19 cellular contexts compared by ENCODE assay signal in the genomic region with DNA sequence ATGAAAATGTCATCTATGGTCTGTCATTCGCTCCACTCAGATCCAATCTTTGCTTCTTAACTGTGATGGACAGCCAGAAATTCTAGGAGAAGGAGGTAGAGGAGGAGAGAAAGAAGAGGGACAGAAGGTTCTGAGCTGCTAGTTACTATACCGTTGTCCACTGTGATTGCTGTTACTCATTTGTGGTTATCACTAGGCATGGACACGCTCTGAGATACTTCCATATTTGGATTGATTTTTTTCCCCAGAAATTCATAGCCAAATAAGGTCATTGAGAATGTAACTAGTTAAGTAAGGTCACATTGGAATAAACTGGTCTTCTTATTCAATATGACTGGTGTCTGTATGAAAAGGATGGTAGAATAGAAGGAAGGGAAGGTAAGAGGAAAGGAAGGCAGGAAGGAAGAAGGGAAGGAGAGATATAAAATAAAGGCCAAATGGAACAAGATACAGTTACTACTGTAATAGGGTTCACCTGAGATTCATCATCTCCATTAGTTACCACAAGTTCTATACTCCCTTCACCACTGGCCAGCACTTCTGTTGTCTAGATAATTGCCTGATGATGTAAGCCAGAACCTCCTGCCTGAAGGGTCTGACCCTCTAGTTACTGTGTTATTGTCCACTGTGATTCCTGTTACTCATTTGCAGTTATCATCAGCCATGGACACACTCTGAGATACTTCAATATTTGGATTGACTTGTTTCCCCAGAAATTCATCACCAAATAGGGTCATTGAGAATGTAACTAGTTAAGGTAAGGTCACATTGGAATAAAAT. TPM values are rescaled to one million over a fixed set of nuclear protein-coding genes. Genes with fewer than 3 reads are reported as not detected.
DNase-seq lines count a peak whose midpoint lies in the region; ATAC-seq, FAIRE-seq and TF ChIP-seq lines count a peak whose summit lies in the region.
"Had no signal": no experiment of that assay in that cellular context is flagged by ENCODE, and none has a peak within 500 bp of the region (broad histone marks: within the 10 kb centered on the region; RNA-seq: fewer than 3 reads in every experiment).

No MANE protein-coding gene starts in this region.

- no peak for FAIRE-seq in K562 (lab: Jason Lieb, UNC)
- FAIRE-seq: GM19239 had no signal

- TF ChIP-seq POLR2A in K562 (conservative IDR thresholded peaks at IDR 0.05) = no peak

- H3K4me1 ChIP-seq in K562 (replicated peaks in 1 of 2; ENCODE audit: control insufficient read depth in 2 of 2, insufficient read depth in 2 of 2, low read length in 2 of 2) = no peaks in the 10 kb centered on the region
- no peaks in the 10 kb centered on the region for H3K4me1 ChIP-seq in mucosa of descending colon (ENCODE audit: low read depth)
- no peaks in the 10 kb centered on the region for H3K4me1 ChIP-seq in mammary epithelial cell (ENCODE audit: insufficient read depth, low read length)
- H3K4me1 ChIP-seq: A549, HAP-1, Peyer's patch had no signal

- POLR2A ChIA-PET in K562 (lab: Yijun Ruan, JAX) = no interaction called here

- H3K27ac ChIP-seq in K562 (ENCODE audit: extremely low read depth, low read depth, low read length) = no peak overlapping the region
- H3K27ac ChIP-seq in mammary epithelial cell (ENCODE audit: insufficient read depth, low read depth, low read length) = no peak overlapping the region
- H3K27ac ChIP-seq: A549, C4-2B, Peyer's patch had no signal

- dilution Hi-C loops in mammary epithelial cell (cut with HindIII; ENCODE audit: low sequenced_read_pairs) = no loop called here

- no peaks in the 10 kb centered on the region for H3K36me3 ChIP-seq in K562 (ENCODE audit: control insufficient read depth, insufficient read depth, low read length)
- no peaks in the 10 kb centered on the region for H3K36me3 ChIP-seq in mucosa of descending colon (ENCODE audit: low read depth)
- H3K36me3 ChIP-seq in mammary epithelial cell (ENCODE audit: insufficient read depth, low read length) = no peaks in the 10 kb centered on the region
- H3K36me3 ChIP-seq: HAP-1, Peyer's patch had no signal

- BruUV-seq in K562 (replicated peaks; lab: Mats Ljungman, UMichigan) (no TSS peak), mammary epithelial cell (replicated peaks; lab: Mats Ljungman, UMichigan) (no TSS peak)

- H3K9ac ChIP-seq in K562 (ENCODE audit: insufficient read depth in 1 of 2, low read depth in 2 of 2, low read length in 2 of 2) (no peak overlapping the region), mammary epithelial cell (ENCODE audit: insufficient read depth, low read length) (no peak overlapping the region)

- ATAC-seq in K562 (no peak), mucosa of descending colon (no peak)

- H3K79me2 ChIP-seq in K562 (ENCODE audit: control insufficient read depth, insufficient read depth, low read length) = no peaks in the 10 kb centered on the region
- no peaks in the 10 kb centered on the region for H3K79me2 ChIP-seq in mammary epithelial cell (ENCODE audit: insufficient read depth, low read length)

- 0% methylated on average over 3 of the region's 3 CpGs for WGBS in K562 (ENCODE audit: insufficient coverage, low coverage, missing lambda C conversion rate)
- WGBS in mammary epithelial cell (ENCODE audit: low coverage, missing lambda C conversion rate) = 86% methylated on average over 3 of the region's 3 CpGs

- H4K20me1 ChIP-seq in K562 (replicated peaks; ENCODE audit: control insufficient read depth, insufficient read depth, low read length) (no peaks in the 10 kb centered on the region), mammary epithelial cell (ENCODE audit: insufficient read depth, low read length) (no peaks in the 10 kb centered on the region)

- H3K9me1 ChIP-seq in K562 (ENCODE audit: control insufficient read depth, insufficient read depth, low read length) = no peaks in the 10 kb centered on the region

- CTCF ChIA-PET in K562 (lab: Yijun Ruan, JAX; ENCODE audit: low intra/inter-chr PET ratio) (no interaction called here), mammary epithelial cell (lab: Charles Lee; ENCODE audit: low non-redundant PET) (no interaction called here)

- H3K4me3 ChIP-seq in K562 (no peak overlapping the region), mucosa of descending colon (no peak overlapping the region), mammary epithelial cell (replicated peaks in 1 of 3; ENCODE audit: insufficient read depth in 1 of 3, low read depth in 2 of 3, low read length in 3 of 3) (no peak overlapping the region)
- H3K4me3 ChIP-seq: A549, HAP-1, Peyer's patch had no signal

- H2AFZ ChIP-seq in K562 (ENCODE audit: low read depth, low read length) (no peak overlapping the region), mammary epithelial cell (ENCODE audit: low read depth, low read length) (no peak overlapping the region)

- H3K27me3 ChIP-seq in K562 (ENCODE audit: control insufficient read depth in 2 of 2, insufficient read depth in 2 of 2, low read length in 2 of 2) = no peaks in the 10 kb centered on the region; a peak in 1 of 5 replicates
- H3K27me3 ChIP-seq in mammary epithelial cell (ENCODE audit: insufficient read depth, low read length) = no peaks in the 10 kb centered on the region
- H3K27me3 ChIP-seq: Peyer's patch had no signal

- H3K4me2 ChIP-seq in K562 (ENCODE audit: insufficient read depth, low read length) (no peak overlapping the region), mammary epithelial cell (ENCODE audit: insufficient read depth, low read depth, low read length) (no peak overlapping the region)
- H3K4me2 ChIP-seq: A549 had no signal

- intact Hi-C loops in K562 (cut with micrococcal nuclease) (no loop called here), mucosa of descending colon (cut with DNase I, micrococcal nuclease) (no loop called here), mammary epithelial cell (cut with micrococcal nuclease) (no loop called here)

- in situ Hi-C loops in K562 (cut with MboI) (no loop called here), mammary epithelial cell (cut with MboI; ENCODE audit: low sequenced_read_pairs in 2 of 2) (no loop called here)

- TF ChIP-seq EP300 in K562 (IDR thresholded peaks at IDR 0.05; ENCODE audit: low read length) = no peak

- H3K9me3 ChIP-seq in K562 (replicated peaks; ENCODE audit: control insufficient read depth, insufficient read depth, low read depth, low read length) (no peaks in the 10 kb centered on the region), mucosa of descending colon (no peaks in the 10 kb centered on the region), mammary epithelial cell (replicated peaks; ENCODE audit: insufficient read depth, low read length) (no peaks in the 10 kb centered on the region)
- H3K9me3 ChIP-seq: A549, HAP-1, Peyer's patch had no signal

- DNase-seq in CD1c-positive myeloid dendritic cell (ENCODE audit: extremely low spot score) = peak; percentile 0
- DNase-seq in HK-2 (ENCODE audit: unreplicated experiment) = peak; percentile 4
- DNase-seq in K562 (ENCODE audit: extremely low read depth in 1 of 4, low spot score in 3 of 4) = peak in 3 of 4 experiments; percentile 0 to 1 (median 0)
- DNase-seq in left kidney (ENCODE audit: low read depth, low spot score) = peak; percentile 0
- no peak for DNase-seq in activated effector memory CD4-positive, alpha-beta T cell treated with anti-CD3 and anti-CD28 coated beads, Interleukin-2, amount 50 U/mL, for 16 hours
- no peak for DNase-seq in cerebellar cortex (ENCODE audit: low spot score)
- DNase-seq in mucosa of descending colon = no peak
- DNase-seq in mammary epithelial cell = no peak
- DNase-seq: COR-L47, KBM-7, NCI-H1436 treated with DMSO at 0.1 percent for 48 hours, NCI-H2029 treated with DMSO at 0.1 percent for 48 hours, NCI-H510A treated with DMSO at 0.1 percent for 48 hours, Peyer's patch, SHP77 had no signal

- TF ChIP-seq RAD21 in K562 (CRISPR knock-in tag; conservative IDR thresholded peaks at IDR 0.05 in 1 of 2, IDR thresholded peaks at IDR 0.05 in 1 of 2) = no peak

- TF ChIP-seq CTCF in K562 (IDR thresholded peaks at IDR 0.05 in 2 of 3, conservative IDR thresholded peaks at IDR 0.05 in 1 of 3; ENCODE audit: insufficient read depth in 2 of 3, low read depth in 1 of 3, low read length in 3 of 3) = no peak
- no peak for TF ChIP-seq CTCF in mucosa of descending colon (IDR thresholded peaks at IDR 0.05)
- no peak for TF ChIP-seq CTCF in mammary epithelial cell (conservative IDR thresholded peaks at IDR 0.05 in 1 of 2, IDR thresholded peaks at IDR 0.05 in 1 of 2; ENCODE audit: extremely low read depth in 1 of 2, insufficient read depth in 1 of 2, low read depth in 1 of 2, low read length in 2 of 2)

RNA-seq across cellular contexts. Expression of a gene that starts 2.9 kb away (rescaled TPM):
- total RNA-seq in K562 (2011; cell fraction: chromatin; rRNA removed; ENCODE audit: low replicate concordance) = not detected in 2 replicates
- not detected in 2 replicates for total RNA-seq in K562 (2011; cell fraction: nucleolus; rRNA removed)
- not detected in 2 replicates for total RNA-seq in K562 (2011; cell fraction: nucleoplasm; rRNA removed)
- not detected in 2 replicates for total RNA-seq in K562 (2014; rRNA removed)
- total RNA-seq in K562 (2014; rRNA removed; fragmentation: Illumina TruSeq; extraction: Trizol) = not detected in 2 replicates
- not detected in 2 replicates for total RNA-seq in K562 (2015; rRNA removed; fragmentation: Illumina TruSeq; extraction: Trizol)
- not detected in 2 replicates for total RNA-seq in K562 (2021)
- not detected in 2 replicates for polyA plus RNA-seq in K562 (2011; rRNA removed)
- polyA plus RNA-seq in K562 (2011; cell fraction: cytosol; rRNA removed) = not detected in 2 replicates
- polyA plus RNA-seq in K562 (2011; cell fraction: nucleus; rRNA removed) = not detected in 2 replicates
- not detected in 2 replicates for polyA plus RNA-seq in K562 (2012)
- polyA plus RNA-seq in K562 (2014; fragmentation: Illumina TruSeq; extraction: Trizol) = not detected in 2 replicates
- not detected for polyA plus RNA-seq in K562 (2014; fragmentation: Nextera tagmentation; extraction: Ambion mirVana)
- not detected in 2 replicates for polyA plus RNA-seq in K562 (2014; rRNA removed)
- polyA minus RNA-seq in K562 (2011; rRNA and poly(A)+ RNA removed) = not detected in 2 replicates
- polyA minus RNA-seq in K562 (2011; cell fraction: cytosol; rRNA and poly(A)+ RNA removed) = not detected in 2 replicates
- polyA minus RNA-seq in K562 (2011; cell fraction: nucleus; rRNA and poly(A)+ RNA removed) = not detected in 2 replicates
- total RNA-seq in mucosa of descending colon = not detected
- not detected for total RNA-seq in mammary epithelial cell
- not detected for polyA plus RNA-seq in mammary epithelial cell
- not detected for polyA minus RNA-seq in mammary epithelial cell
- total RNA-seq: Peyer's patch had no signal
- polyA plus RNA-seq: A549 had no signal

RNA-seq across cellular contexts. Expression of a gene that starts 13.2 kb away (rescaled TPM):
- not detected in 2 replicates for total RNA-seq in K562 (2011; cell fraction: chromatin; rRNA removed; ENCODE audit: low replicate concordance)
- total RNA-seq in K562 (2011; cell fraction: nucleolus; rRNA removed) = not detected in 2 replicates
- not detected in 2 replicates for total RNA-seq in K562 (2011; cell fraction: nucleoplasm; rRNA removed)
- not detected in 2 replicates for total RNA-seq in K562 (2014; rRNA removed)
- not detected in 2 replicates for total RNA-seq in K562 (2014; rRNA removed; fragmentation: Illumina TruSeq; extraction: Trizol)
- total RNA-seq in K562 (2015; rRNA removed; fragmentation: Illumina TruSeq; extraction: Trizol) = not detected in 2 replicates
- total RNA-seq in K562 (2021) = not detected in 2 replicates
- polyA plus RNA-seq in K562 (2011; rRNA removed) = not detected in 2 replicates
- polyA plus RNA-seq in K562 (2011; cell fraction: cytosol; rRNA removed) = not detected in 2 replicates
- polyA plus RNA-seq in K562 (2011; cell fraction: nucleus; rRNA removed) = not detected in 2 replicates
- polyA plus RNA-seq in K562 (2012) = not detected in 2 replicates
- not detected in 2 replicates for polyA plus RNA-seq in K562 (2014; fragmentation: Illumina TruSeq; extraction: Trizol)
- not detected for polyA plus RNA-seq in K562 (2014; fragmentation: Nextera tagmentation; extraction: Ambion mirVana)
- polyA plus RNA-seq in K562 (2014; rRNA removed) = not detected in 2 replicates
- not detected in 2 replicates for polyA minus RNA-seq in K562 (2011; rRNA and poly(A)+ RNA removed)
- polyA minus RNA-seq in K562 (2011; cell fraction: cytosol; rRNA and poly(A)+ RNA removed) = not detected in 2 replicates
- not detected in 2 replicates for polyA minus RNA-seq in K562 (2011; cell fraction: nucleus; rRNA and poly(A)+ RNA removed)
- not detected for total RNA-seq in mucosa of descending colon
- not detected for total RNA-seq in mammary epithelial cell
- polyA plus RNA-seq in mammary epithelial cell = not detected
- polyA minus RNA-seq in mammary epithelial cell = not detected
- total RNA-seq: Peyer's patch had no signal
- polyA plus RNA-seq: A549 had no signal

RNA-seq across cellular contexts. Expression of a gene that starts 23.2 kb away (rescaled TPM):
- not detected in 2 replicates for total RNA-seq in K562 (2011; cell fraction: chromatin; rRNA removed; ENCODE audit: low replicate concordance)
- total RNA-seq in K562 (2011; cell fraction: nucleolus; rRNA removed) = not detected in 2 replicates
- total RNA-seq in K562 (2011; cell fraction: nucleoplasm; rRNA removed) = not detected in 2 replicates
- total RNA-seq in K562 (2014; rRNA removed) (not detected in 2 replicates), K562 (2014; rRNA removed; fragmentation: Illumina TruSeq; extraction: Trizol) (not detected in 2 replicates), K562 (2015; rRNA removed; fragmentation: Illumina TruSeq; extraction: Trizol) (not detected in 2 replicates), K562 (2021) (not detected in 2 replicates), mucosa of descending colon (not detected), mammary epithelial cell (not detected)
- polyA plus RNA-seq in K562 (2011; rRNA removed) (not detected in 2 replicates), K562 (2014; fragmentation: Illumina TruSeq; extraction: Trizol) (not detected in 2 replicates), K562 (2014; fragmentation: Nextera tagmentation; extraction: Ambion mirVana) (not detected), K562 (2014; rRNA removed) (not detected in 2 replicates), mammary epithelial cell (not detected)
- not detected in 2 replicates for polyA plus RNA-seq in K562 (2011; cell fraction: cytosol; rRNA removed)
- not detected in 2 replicates for polyA plus RNA-seq in K562 (2011; cell fraction: nucleus; rRNA removed)
- not detected in 2 replicates for polyA plus RNA-seq in K562 (2012)
- polyA minus RNA-seq in K562 (2011; rRNA and poly(A)+ RNA removed) = not detected in 2 replicates
- not detected in 2 replicates for polyA minus RNA-seq in K562 (2011; cell fraction: cytosol; rRNA and poly(A)+ RNA removed)
- not detected in 2 replicates for polyA minus RNA-seq in K562 (2011; cell fraction: nucleus; rRNA and poly(A)+ RNA removed)
- not detected for polyA minus RNA-seq in mammary epithelial cell
- total RNA-seq: Peyer's patch had no signal
- polyA plus RNA-seq: A549 had no signal

RNA-seq across cellular contexts. Expression of a gene that starts 24.3 kb away (rescaled TPM):
- total RNA-seq in K562 (2011; cell fraction: chromatin; rRNA removed; ENCODE audit: low replicate concordance) = not detected in 2 replicates
- not detected in 2 replicates for total RNA-seq in K562 (2011; cell fraction: nucleolus; rRNA removed)
- not detected in 2 replicates for total RNA-seq in K562 (2011; cell fraction: nucleoplasm; rRNA removed)
- total RNA-seq in K562 (2014; rRNA removed) (not detected in 2 replicates), K562 (2014; rRNA removed; fragmentation: Illumina TruSeq; extraction: Trizol) (not detected in 2 replicates), K562 (2015; rRNA removed; fragmentation: Illumina TruSeq; extraction: Trizol) (not detected in 2 replicates), K562 (2021) (not detected in 2 replicates), mucosa of descending colon (not detected), mammary epithelial cell (under 1 TPM in 1 of 2 donors, not detected in 1; 0.17 TPM)
- polyA plus RNA-seq in K562 (2011; rRNA removed) (not detected in 2 replicates), K562 (2014; fragmentation: Illumina TruSeq; extraction: Trizol) (not detected in 2 replicates), K562 (2014; fragmentation: Nextera tagmentation; extraction: Ambion mirVana) (not detected), K562 (2014; rRNA removed) (not detected in 2 replicates), mammary epithelial cell (not detected)
- polyA plus RNA-seq in K562 (2011; cell fraction: cytosol; rRNA removed) = not detected in 2 replicates
- polyA plus RNA-seq in K562 (2011; cell fraction: nucleus; rRNA removed) = not detected in 2 replicates
- polyA plus RNA-seq in K562 (2012) = not detected in 2 replicates
- not detected in 2 replicates for polyA minus RNA-seq in K562 (2011; rRNA and poly(A)+ RNA removed)
- polyA minus RNA-seq in K562 (2011; cell fraction: cytosol; rRNA and poly(A)+ RNA removed) = not detected in 2 replicates
- not detected in 2 replicates for polyA minus RNA-seq in K562 (2011; cell fraction: nucleus; rRNA and poly(A)+ RNA removed)
- polyA minus RNA-seq in mammary epithelial cell = not detected
- total RNA-seq: Peyer's patch had no signal
- polyA plus RNA-seq: A549 had no signal

RNA-seq across cellular contexts. Expression of a gene that starts 28.9 kb away (rescaled TPM):
- total RNA-seq in K562 (2011; cell fraction: chromatin; rRNA removed; ENCODE audit: low replicate concordance) = not detected in 2 replicates
- not detected in 2 replicates for total RNA-seq in K562 (2011; cell fraction: nucleolus; rRNA removed)
- not detected in 2 replicates for total RNA-seq in K562 (2011; cell fraction: nucleoplasm; rRNA removed)
- total RNA-seq in K562 (2014; rRNA removed) (not detected in 2 replicates), K562 (2014; rRNA removed; fragmentation: Illumina TruSeq; extraction: Trizol) (not detected in 2 replicates), K562 (2015; rRNA removed; fragmentation: Illumina TruSeq; extraction: Trizol) (not detected in 2 replicates), K562 (2021) (not detected in 2 replicates), mucosa of descending colon (not detected), mammary epithelial cell (not detected)
- polyA plus RNA-seq in K562 (2011; rRNA removed) (not detected in 2 replicates), K562 (2014; fragmentation: Illumina TruSeq; extraction: Trizol) (not detected in 2 replicates), K562 (2014; fragmentation: Nextera tagmentation; extraction: Ambion mirVana) (not detected), K562 (2014; rRNA removed) (not detected in 2 replicates), mammary epithelial cell (not detected)
- polyA plus RNA-seq in K562 (2011; cell fraction: cytosol; rRNA removed) = not detected in 2 replicates
- polyA plus RNA-seq in K562 (2011; cell fraction: nucleus; rRNA removed) = not detected in 2 replicates
- not detected in 2 replicates for polyA plus RNA-seq in K562 (2012)
- not detected in 2 replicates for polyA minus RNA-seq in K562 (2011; rRNA and poly(A)+ RNA removed)
- not detected in 2 replicates for polyA minus RNA-seq in K562 (2011; cell fraction: cytosol; rRNA and poly(A)+ RNA removed)
- polyA minus RNA-seq in K562 (2011; cell fraction: nucleus; rRNA and poly(A)+ RNA removed) = not detected in 2 replicates
- not detected for polyA minus RNA-seq in mammary epithelial cell
- total RNA-seq: Peyer's patch had no signal
- polyA plus RNA-seq: A549 had no signal

Comparison
In these comparisons a context has a peak if more than half of its experiments do, and no peak if none do; other contexts are left out.
1. DNase-seq: peak in CD1c-positive myeloid dendritic cell (single experiment), HK-2 (single experiment), K562 (3 of 4) and left kidney (single experiment); none in activated effector memory CD4-positive, alpha-beta T cell treated with anti-CD3 and anti-CD28 coated beads, Interleukin-2, amount 50 U/mL, for 16 hours (single experiment), cerebellar cortex (single experiment), mucosa of descending colon (0 of 3) and mammary epithelial cell (single experiment).